1 cellular context compared by ENCODE assay signal in the genomic region with DNA sequence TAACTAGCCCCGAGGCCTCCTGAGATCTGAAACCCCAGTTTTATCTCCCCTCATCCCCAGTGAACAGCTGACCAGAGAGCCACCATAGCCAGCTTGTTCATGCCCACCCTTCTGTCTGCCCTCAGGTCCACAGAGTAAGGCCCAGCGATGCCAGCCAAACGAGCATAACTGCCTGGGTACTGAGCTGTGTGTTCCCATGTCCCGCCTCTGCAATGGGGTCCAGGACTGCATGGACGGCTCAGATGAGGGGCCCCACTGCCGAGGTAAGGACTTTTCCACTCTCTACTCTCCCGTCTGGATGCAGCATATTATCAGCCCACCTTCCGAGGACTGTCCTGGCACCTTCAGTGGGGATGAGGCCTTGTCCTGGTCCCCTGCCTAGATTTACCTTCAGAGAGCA.
TF ChIP-seq lines count a peak whose summit lies in the region.

No MANE protein-coding gene starts in this region.

TF ChIP-seq in HepG2, 621 proteins besides CTCF, POLR2A, EP300 and RAD21 (continued from another document):
- TF ChIP-seq, protein P1, sequence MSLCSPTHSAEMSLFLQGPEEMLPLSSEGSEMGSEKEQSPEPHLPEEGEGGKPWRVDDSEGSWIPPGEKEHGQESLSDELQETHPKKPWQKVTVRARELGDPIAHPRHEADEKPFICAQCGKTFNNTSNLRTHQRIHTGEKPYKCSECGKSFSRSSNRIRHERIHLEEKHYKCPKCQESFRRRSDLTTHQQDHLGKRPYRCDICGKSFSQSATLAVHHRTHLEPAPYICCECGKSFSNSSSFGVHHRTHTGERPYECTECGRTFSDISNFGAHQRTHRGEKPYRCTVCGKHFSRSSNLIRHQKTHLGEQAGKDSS (CRISPR knock-in tag; IDR thresholded peaks at IDR 0.05; ENCODE audit: borderline replicate concordance, low read depth) = no peak
- TF ChIP-seq PAX8 (CRISPR knock-in tag; IDR thresholded peaks at IDR 0.05; ENCODE audit: borderline replicate concordance) (no peak), HMGA1 (CRISPR knock-in tag; conservative IDR thresholded peaks at IDR 0.05) (no peak), ZNF446 (CRISPR knock-in tag; IDR thresholded peaks at IDR 0.05) (no peak), NCOA1 (CRISPR knock-in tag; IDR thresholded peaks at IDR 0.05) (no peak), ZNF563 (CRISPR knock-in tag; IDR thresholded peaks at IDR 0.05) (no peak), ZNF256 (CRISPR knock-in tag; conservative IDR thresholded peaks at IDR 0.05) (no peak), ZNF367 (CRISPR knock-in tag; IDR thresholded peaks at IDR 0.05; ENCODE audit: borderline replicate concordance) (no peak), ZFY (CRISPR knock-in tag; IDR thresholded peaks at IDR 0.05) (no peak)
- TF ChIP-seq, protein P2, sequence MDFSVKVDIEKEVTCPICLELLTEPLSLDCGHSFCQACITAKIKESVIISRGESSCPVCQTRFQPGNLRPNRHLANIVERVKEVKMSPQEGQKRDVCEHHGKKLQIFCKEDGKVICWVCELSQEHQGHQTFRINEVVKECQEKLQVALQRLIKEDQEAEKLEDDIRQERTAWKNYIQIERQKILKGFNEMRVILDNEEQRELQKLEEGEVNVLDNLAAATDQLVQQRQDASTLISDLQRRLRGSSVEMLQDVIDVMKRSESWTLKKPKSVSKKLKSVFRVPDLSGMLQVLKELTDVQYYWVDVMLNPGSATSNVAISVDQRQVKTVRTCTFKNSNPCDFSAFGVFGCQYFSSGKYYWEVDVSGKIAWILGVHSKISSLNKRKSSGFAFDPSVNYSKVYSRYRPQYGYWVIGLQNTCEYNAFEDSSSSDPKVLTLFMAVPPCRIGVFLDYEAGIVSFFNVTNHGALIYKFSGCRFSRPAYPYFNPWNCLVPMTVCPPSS (IDR thresholded peaks at IDR 0.05) = no peak
- TF ChIP-seq, protein P3, sequence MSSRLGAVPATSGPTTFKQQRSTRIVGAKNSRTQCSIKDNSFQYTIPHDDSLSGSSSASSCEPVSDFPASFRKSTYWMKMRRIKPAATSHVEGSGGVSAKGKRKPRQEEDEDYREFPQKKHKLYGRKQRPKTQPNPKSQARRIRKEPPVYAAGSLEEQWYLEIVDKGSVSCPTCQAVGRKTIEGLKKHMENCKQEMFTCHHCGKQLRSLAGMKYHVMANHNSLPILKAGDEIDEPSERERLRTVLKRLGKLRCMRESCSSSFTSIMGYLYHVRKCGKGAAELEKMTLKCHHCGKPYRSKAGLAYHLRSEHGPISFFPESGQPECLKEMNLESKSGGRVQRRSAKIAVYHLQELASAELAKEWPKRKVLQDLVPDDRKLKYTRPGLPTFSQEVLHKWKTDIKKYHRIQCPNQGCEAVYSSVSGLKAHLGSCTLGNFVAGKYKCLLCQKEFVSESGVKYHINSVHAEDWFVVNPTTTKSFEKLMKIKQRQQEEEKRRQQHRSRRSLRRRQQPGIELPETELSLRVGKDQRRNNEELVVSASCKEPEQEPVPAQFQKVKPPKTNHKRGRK (CRISPR knock-in tag; IDR thresholded peaks at IDR 0.05) = no peak
